35 cellular contexts compared by ENCODE assay signal in genomic region chr14:60300019-60300418, GRCh38. TPM values are rescaled to one million over a fixed set of nuclear protein-coding genes. Genes with fewer than 3 reads are reported as not detected.
DNase-seq lines count a peak whose midpoint lies in the region; ATAC-seq, FAIRE-seq and TF ChIP-seq lines count a peak whose summit lies in the region.
"Had no signal": no experiment of that assay in that cellular context is flagged by ENCODE, and none has a peak within 500 bp of the region (broad histone marks: within the 10 kb centered on the region; RNA-seq: fewer than 3 reads in every experiment).

No MANE protein-coding gene starts in this region.

- H3K4me3 ChIP-seq in K562: no peak overlapping the region
- H3K4me3 ChIP-seq: A549; BLaER1; BLaER1 treated with 17β-estradiol and CSF1 and Interleukin-3, amounts not matched to agents 10 nM and 100 nM had no signal

- intact Hi-C loops in K562 (cut with micrococcal nuclease): no loop called here

- no peak overlapping the region for H3K27ac ChIP-seq in K562 (ENCODE audit: extremely low read depth, low read depth, low read length)
- H3K27ac ChIP-seq: 22Rv1; A549; BLaER1; BLaER1 treated with 17β-estradiol and CSF1 and Interleukin-3, amounts not matched to agents 10 nM and 100 nM; C4-2B had no signal

- H4K20me1 ChIP-seq in K562 (replicated peaks; ENCODE audit: control insufficient read depth, insufficient read depth, low read length): no peaks in the 10 kb centered on the region
- H4K20me1 ChIP-seq: BLaER1; BLaER1 treated with 17β-estradiol and CSF1 and Interleukin-3, amounts not matched to agents 10 nM and 100 nM had no signal

- TF ChIP-seq POLR2A in K562 (conservative IDR thresholded peaks at IDR 0.05) (no peak), erythroblast (IDR thresholded peaks at IDR 0.05; ENCODE audit: low read length) (no peak)

- no peaks in the 10 kb centered on the region for H3K27me3 ChIP-seq in K562 (ENCODE audit: control insufficient read depth in 2 of 2, insufficient read depth in 2 of 2, low read length in 2 of 2)
- H3K27me3 ChIP-seq: BE2C; BLaER1; BLaER1 treated with 17β-estradiol and CSF1 and Interleukin-3, amounts not matched to agents 10 nM and 100 nM had no signal

- ATAC-seq in K562: no peak
- ATAC-seq in HG02763 (IDR thresholded peaks at IDR 0.05; ENCODE audit: unreplicated experiment): no peak
- ATAC-seq in GM19452 (IDR thresholded peaks at IDR 0.05; ENCODE audit: unreplicated experiment): no peak
- no peak for ATAC-seq in HG03280 (IDR thresholded peaks at IDR 0.05; ENCODE audit: unreplicated experiment)
- ATAC-seq: A549; CD8-positive, alpha-beta T cell had no signal

- no peak overlapping the region for H3K9ac ChIP-seq in K562 (ENCODE audit: insufficient read depth in 1 of 2, low read depth in 2 of 2, low read length in 2 of 2)
- H3K9ac ChIP-seq: BLaER1; BLaER1 treated with 17β-estradiol and CSF1 and Interleukin-3, amounts not matched to agents 10 nM and 100 nM had no signal

- no peak for TF ChIP-seq CTCF in K562 (IDR thresholded peaks at IDR 0.05 in 2 of 3, conservative IDR thresholded peaks at IDR 0.05 in 1 of 3; ENCODE audit: insufficient read depth in 2 of 3, low read depth in 1 of 3, low read length in 3 of 3)

- in situ Hi-C loops in K562 (cut with MboI): no loop called here

- H3K9me3 ChIP-seq in K562 (replicated peaks; ENCODE audit: control insufficient read depth, insufficient read depth, low read depth, low read length): no peaks in the 10 kb centered on the region
- H3K9me3 ChIP-seq: A549, BE2C, BLaER1, Caco-2 had no signal

- H3K4me2 ChIP-seq in K562 (ENCODE audit: insufficient read depth, low read length): no peak overlapping the region
- H3K4me2 ChIP-seq: A549; BLaER1; BLaER1 treated with 17β-estradiol and CSF1 and Interleukin-3, amounts not matched to agents 10 nM and 100 nM had no signal

- H3K79me2 ChIP-seq in K562 (ENCODE audit: control insufficient read depth, insufficient read depth, low read length): no peaks in the 10 kb centered on the region

- BruUV-seq in K562 (replicated peaks; lab: Mats Ljungman, UMichigan): no TSS peak

- no peak for TF ChIP-seq RAD21 in K562 (CRISPR knock-in tag; conservative IDR thresholded peaks at IDR 0.05 in 1 of 2, IDR thresholded peaks at IDR 0.05 in 1 of 2)

- peaks cover 2% of the 10 kb centered on the region; the same call in 1 of the 3 replicates for H3K36me3 ChIP-seq in K562 (ENCODE audit: control insufficient read depth, insufficient read depth, low read length)
- H3K36me3 ChIP-seq: BE2C, BLaER1 had no signal

- FAIRE-seq in HTR-8/SVneo (lab: Jason Lieb, UNC): peak; percentile 90
- no peak for FAIRE-seq in K562 (lab: Jason Lieb, UNC)
- FAIRE-seq: A204.1, A549, D721Med had no signal

- TF ChIP-seq EP300 in K562 (IDR thresholded peaks at IDR 0.05; ENCODE audit: low read length): peak; percentile 53; the same call in 1 of the 2 replicates

- CTCF ChIA-PET in K562 (lab: Yijun Ruan, JAX; ENCODE audit: low intra/inter-chr PET ratio): no interaction called here

- DNase-seq in HTR-8/SVneo (ENCODE audit: insufficient read length, low spot score): no peak
- DNase-seq in OCI-M1 (lab: John Stamatoyannopoulos, UW): peak; percentile 1
- DNase-seq in K562 (ENCODE audit: extremely low read depth in 1 of 4, low spot score in 3 of 4): peak in 1 of 4 experiments; percentile 7
- peak; percentile 54 to 84 for DNase-seq in erythroblast (lab: John Stamatoyannopoulos, UW)
- DNase-seq in SIG-M5 (lab: John Stamatoyannopoulos, UW): no peak
- DNase-seq: 8988T; ACHN; AML-193; BE2C; C1 segment of cervical spinal cord; Caco-2; Calu3; CD4-positive, alpha-beta memory T cell; CD4-positive, alpha-beta T cell; CD4-positive, CD25-positive, alpha-beta regulatory T cell; CD8-positive, alpha-beta memory T cell; CD8-positive, alpha-beta T cell; COR-L47; DMS 273 treated with DMSO at 0.1 percent for 48 hours; DMS153; DMS53; DMS79; DMS79 treated with DMSO at 0.1 percent for 48 hours; DND-41; EL had no signal

- POLR2A ChIA-PET in K562 (lab: Yijun Ruan, JAX): interaction anchor here (2.3 kb wide), 1 partner anchor 13 kb away, joined by 7 read pairs; no protein-coding TSS in a partner anchor

- H3K9me1 ChIP-seq in K562 (ENCODE audit: control insufficient read depth, insufficient read depth, low read length): no peaks in the 10 kb centered on the region

- no peaks in the 10 kb centered on the region; a peak in 2 of 5 replicates for H3K4me1 ChIP-seq in K562 (replicated peaks in 1 of 2; ENCODE audit: control insufficient read depth in 2 of 2, insufficient read depth in 2 of 2, low read length in 2 of 2)
- H3K4me1 ChIP-seq: A549, BLaER1, Caco-2 had no signal

- no peak overlapping the region for H2AFZ ChIP-seq in K562 (ENCODE audit: low read depth, low read length)

TF ChIP-seq in K562, 482 proteins besides CTCF, POLR2A, EP300 and RAD21 (continues in another document):
- no peak for TF ChIP-seq CLOCK (CRISPR knock-in tag; IDR thresholded peaks at IDR 0.05; ENCODE audit: borderline replicate concordance)
- TF ChIP-seq RNF2 (IDR thresholded peaks at IDR 0.05): no peak
- TF ChIP-seq NCOR1 (IDR thresholded peaks at IDR 0.05): peak; percentile 53; the same call in 1 of the 2 replicates
- TF ChIP-seq CBFA2T3 (IDR thresholded peaks at IDR 0.05): peak; percentile 78
- no peak for TF ChIP-seq ZNF398 (CRISPR knock-in tag; IDR thresholded peaks at IDR 0.05)
- peak; percentile 54; the same call in 1 of the 2 replicates for TF ChIP-seq SMARCA4 (IDR thresholded peaks at IDR 0.05)
- TF ChIP-seq ZBTB43 (CRISPR knock-in tag; IDR thresholded peaks at IDR 0.05): no peak
- no peak for TF ChIP-seq FOXJ2 (tag; IDR thresholded peaks at IDR 0.05)

RNA-seq across cellular contexts. Expression of gene PPM1A, which starts 51.0 kb away (rescaled TPM):
- 20.9 and 54.9 TPM in 2 replicates for total RNA-seq in K562 (2011; cell fraction: chromatin; rRNA removed; ENCODE audit: low replicate concordance)
- total RNA-seq in K562 (2011; cell fraction: nucleolus; rRNA removed): 2.7 and 4.5 TPM in 2 replicates
- 12.0 and 24.3 TPM in 2 replicates for total RNA-seq in K562 (2011; cell fraction: nucleoplasm; rRNA removed)
- total RNA-seq in K562 (2014; rRNA removed) (5.5 and 6.0 TPM in 2 replicates), K562 (2014; rRNA removed; fragmentation: Illumina TruSeq; extraction: Trizol) (16.0 and 22.0 TPM in 2 replicates), K562 (2015; rRNA removed; fragmentation: Illumina TruSeq; extraction: Trizol) (13.7 TPM in 2 replicates), K562 (2021) (19.3 and 23.9 TPM in 2 replicates)
- polyA plus RNA-seq in K562 (2011; rRNA removed) (13.5 and 21.4 TPM in 2 replicates), K562 (2014; fragmentation: Illumina TruSeq; extraction: Trizol) (15.2 and 19.4 TPM in 2 replicates), K562 (2014; fragmentation: Nextera tagmentation; extraction: Ambion mirVana) (10 to 100 TPM; 10.1 to 13.6 TPM), K562 (2014; rRNA removed) (8.8 and 16.9 TPM in 2 replicates)
- polyA plus RNA-seq in K562 (2011; cell fraction: cytosol; rRNA removed): 2.8 and 9.5 TPM in 2 replicates
- 16.6 and 22.1 TPM in 2 replicates for polyA plus RNA-seq in K562 (2011; cell fraction: nucleus; rRNA removed)
- 12.5 and 16.4 TPM in 2 replicates for polyA plus RNA-seq in K562 (2012)
- 97.2 and 107 TPM in 2 replicates for polyA minus RNA-seq in K562 (2011; rRNA and poly(A)+ RNA removed)
- polyA minus RNA-seq in K562 (2011; cell fraction: cytosol; rRNA and poly(A)+ RNA removed): 14.7 and 24.0 TPM in 2 replicates
- 12.5 and 24.0 TPM in 2 replicates for polyA minus RNA-seq in K562 (2011; cell fraction: nucleus; rRNA and poly(A)+ RNA removed)

Comparison
In these comparisons a context has a peak if more than half of its experiments do, and no peak if none do; other contexts are left out.
1. DNase-seq: peak in OCI-M1 (single experiment) and erythroblast (2 of 2); none in HTR-8/SVneo (single experiment) and SIG-M5 (single experiment).